8 cellular contexts compared by ENCODE assay signal in genomic region chrX:2172359-2172758, GRCh38.
"Had no signal": no experiment of that assay in that cellular context is flagged by ENCODE, and none has a peak within 500 bp of the region (broad histone marks: within the 10 kb centered on the region; RNA-seq: fewer than 3 reads in every experiment).

No MANE protein-coding gene starts in this region.

- H3K9ac ChIP-seq: GM23248 had no signal

- H3K4me1 ChIP-seq: HAP-1 had no signal

- H3K27ac ChIP-seq: GM23248, HL-60 had no signal

- ATAC-seq: HCT116 had no signal

- H2AFZ ChIP-seq: GM23248 had no signal

- H3K4me3 ChIP-seq: GM23248, HAP-1 had no signal

- H3K9me3 ChIP-seq: HAP-1 had no signal

- H3K36me3 ChIP-seq: HAP-1 had no signal

- DNase-seq: GM23248, GOT3, H7, HFFc6, IMR-90 had no signal
